Comparison of ENCODE assay signal across 9 cellular contexts in genomic region chr2:68643011-68643873, GRCh38. TPM values are rescaled to one million over a fixed set of nuclear protein-coding genes. Genes with fewer than 3 reads are reported as not detected.
A peak's percentile ranks its signal among the peaks of the same experiment; 100 is the strongest.
DNase-seq lines count a peak whose midpoint lies in the region; ATAC-seq and TF ChIP-seq lines count a peak whose summit lies in the region.
"Had no signal": no experiment of that assay in that cellular context is flagged by ENCODE, and none has a peak within 500 bp of the region (broad histone marks: within the 10 kb centered on the region; RNA-seq: fewer than 3 reads in every experiment).

Gene PROKR1 (plus strand): TSS chr2:68643579. CDS start chr2:68645822, 2,243 bp downstream.

- H3K9me3 ChIP-seq in left ventricle myocardium inferior (replicated peaks) = peaks cover 6% of the 10 kb centered on the region

- TF ChIP-seq CTCF in CD14-positive monocyte (IDR thresholded peaks at IDR 0.05) = no peak
- TF ChIP-seq CTCF in left ventricle myocardium inferior (IDR thresholded peaks at IDR 0.05; ENCODE audit: borderline replicate concordance) = no peak
- no peak for TF ChIP-seq CTCF in progenitor cell of endocrine pancreas (IDR thresholded peaks at IDR 0.05; ENCODE audit: unreplicated experiment)

- H3K27me3 Mint-ChIP-seq in CD14-positive monocyte (ENCODE audit: low read depth in 3 of 3) (peaks cover 40 to 49% (median 48%) of the 10 kb centered on the region in 3 donors), progenitor cell of endocrine pancreas (peaks cover 58% of the 10 kb centered on the region)
- peaks cover 86% of the 10 kb centered on the region for H3K27me3 Mint-ChIP-seq in activated CD8-positive, alpha-beta memory T cell treated with anti-CD3 and anti-CD28 coated beads, Interleukin-2, amount 10 ng/mL, durations not matched to agents 7 days and 5 days

- DNase-seq in CD14-positive monocyte (ENCODE audit: low spot score) (no peak), HPDE6-E6E7 (ENCODE audit: extremely low spot score) (peak; percentile 4), left ventricle myocardium inferior (peak; percentile 26), progenitor cell of endocrine pancreas (ENCODE audit: low spot score, unreplicated experiment) (peak; percentile 52)
- DNase-seq in activated CD8-positive, alpha-beta memory T cell treated with anti-CD3 and anti-CD28 coated beads, Interleukin-2, amount 10 ng/mL, durations not matched to agents 7 days and 5 days = no peak
- DNase-seq in effector CD8-positive, alpha-beta T cell (lab: John Stamatoyannopoulos, UW) = no peak

- H3K27ac Mint-ChIP-seq in CD14-positive monocyte (no peak within 1 kb of the TSS), progenitor cell of endocrine pancreas (no peak within 1 kb of the TSS)
- H3K27ac Mint-ChIP-seq in activated CD8-positive, alpha-beta memory T cell treated with anti-CD3 and anti-CD28 coated beads, Interleukin-2, amount 10 ng/mL, durations not matched to agents 7 days and 5 days = no peak within 1 kb of the TSS

- ATAC-seq in activated CD8-positive, alpha-beta memory T cell treated with anti-CD3 and anti-CD28 coated beads, Interleukin-2, amount 10 ng/mL, durations not matched to agents 7 days and 5 days = peak; percentile 63
- ATAC-seq in HG02973 (IDR thresholded peaks at IDR 0.05; ENCODE audit: unreplicated experiment) = no peak
- ATAC-seq in GM21619 (IDR thresholded peaks at IDR 0.05; ENCODE audit: unreplicated experiment) = no peak

- H3K4me1 Mint-ChIP-seq in CD14-positive monocyte (peaks cover 17% of the 10 kb centered on the region), progenitor cell of endocrine pancreas (ENCODE audit: low read depth) (no peaks in the 10 kb centered on the region)
- peaks cover 13% of the 10 kb centered on the region for H3K4me1 Mint-ChIP-seq in activated CD8-positive, alpha-beta memory T cell treated with anti-CD3 and anti-CD28 coated beads, Interleukin-2, amount 10 ng/mL, durations not matched to agents 7 days and 5 days

- peak within 1 kb of the TSS; percentile 64 to 74 for H3K4me3 Mint-ChIP-seq in CD14-positive monocyte
- H3K4me3 Mint-ChIP-seq in activated CD8-positive, alpha-beta memory T cell treated with anti-CD3 and anti-CD28 coated beads, Interleukin-2, amount 10 ng/mL, durations not matched to agents 7 days and 5 days = peak within 1 kb of the TSS; percentile 18
- peak within 1 kb of the TSS; percentile 64 for H3K4me3 Mint-ChIP-seq in progenitor cell of endocrine pancreas (ENCODE audit: low read depth)

- peaks cover 9 to 23% (median 17%) of the 10 kb centered on the region in 7 donors for H3K9me3 Mint-ChIP-seq in CD14-positive monocyte
- H3K9me3 Mint-ChIP-seq in activated CD8-positive, alpha-beta memory T cell treated with anti-CD3 and anti-CD28 coated beads, Interleukin-2, amount 10 ng/mL, durations not matched to agents 7 days and 5 days (ENCODE audit: low read depth) = peaks cover 4% of the 10 kb centered on the region
- H3K9me3 Mint-ChIP-seq in progenitor cell of endocrine pancreas (ENCODE audit: low read depth) = peaks cover 10% of the 10 kb centered on the region

- peaks cover 16% of the 10 kb centered on the region for H3K4me1 ChIP-seq in left ventricle myocardium inferior

- H3K27me3 ChIP-seq in left ventricle myocardium inferior (ENCODE audit: low read depth) = peaks cover 100% of the 10 kb centered on the region

- intact Hi-C loops in CD14-positive monocyte (cut with micrococcal nuclease) = no loop called here
- intact Hi-C loops in left ventricle myocardium inferior (cut with micrococcal nuclease) = no loop called here

- CTCF ChIA-PET in activated CD8-positive, alpha-beta memory T cell treated with anti-CD3 and anti-CD28 coated beads, Interleukin-2, amount 10 ng/mL, durations not matched to agents 7 days and 5 days (lab: Charles Lee) = no interaction called here

- H3K4me3 ChIP-seq in left ventricle myocardium inferior = peak within 1 kb of the TSS; percentile 71

- H3K36me3 Mint-ChIP-seq in CD14-positive monocyte (peaks cover 0 to 6% of the 10 kb centered on the region in 2 donors), progenitor cell of endocrine pancreas (ENCODE audit: insufficient read depth) (peaks cover 2% of the 10 kb centered on the region)
- peaks cover 13% of the 10 kb centered on the region for H3K36me3 Mint-ChIP-seq in activated CD8-positive, alpha-beta memory T cell treated with anti-CD3 and anti-CD28 coated beads, Interleukin-2, amount 10 ng/mL, durations not matched to agents 7 days and 5 days

- H3K27ac ChIP-seq in left ventricle myocardium inferior (replicated peaks) = no peak within 1 kb of the TSS

- no peaks in the 10 kb centered on the region for H3K36me3 ChIP-seq in left ventricle myocardium inferior

RNA-seq across cellular contexts. Expression of gene PROKR1, which starts in this region (rescaled TPM):
- not detected for polyA plus RNA-seq in CD14-positive monocyte
- total RNA-seq in activated CD8-positive, alpha-beta memory T cell treated with anti-CD3 and anti-CD28 coated beads, Interleukin-2, amount 10 ng/mL, durations not matched to agents 7 days and 5 days = not detected
- total RNA-seq in left ventricle myocardium inferior (not detected), progenitor cell of endocrine pancreas (0.09 and 0.12 TPM in 2 replicates)
- total RNA-seq: LHCN-M2 had no signal

Comparison
In these comparisons a context has a peak if more than half of its experiments do, and no peak if none do; other contexts are left out.
1. Peak in ATAC-seq in activated CD8-positive, alpha-beta memory T cell treated with anti-CD3 and anti-CD28 coated beads, Interleukin-2, amount 10 ng/mL, durations not matched to agents 7 days and 5 days; RNA of the gene not detected or under 1 TPM.
2. Peak in DNase-seq and H3K4me3 ChIP-seq in left ventricle myocardium inferior; RNA of the gene not detected or under 1 TPM.
3. Peak in DNase-seq in progenitor cell of endocrine pancreas; RNA of the gene not detected or under 1 TPM.
4. H3K4me3 Mint-ChIP-seq: peak in every context shown above with its lines; median percentile 69 in CD14-positive monocyte; 64 in progenitor cell of endocrine pancreas; 18 in activated CD8-positive, alpha-beta memory T cell treated with anti-CD3 and anti-CD28 coated beads, Interleukin-2, amount 10 ng/mL, durations not matched to agents 7 days and 5 days.